ENCODE assay signal across 8 cellular contexts in genomic region chr2:120254178-120254577, GRCh38. TPM values are rescaled to one million over a fixed set of nuclear protein-coding genes. Genes with fewer than 3 reads are reported as not detected.
DNase-seq lines count a peak whose midpoint lies in the region; ATAC-seq and TF ChIP-seq lines count a peak whose summit lies in the region.
"Had no signal": no experiment of that assay in that cellular context is flagged by ENCODE, and none has a peak within 500 bp of the region (broad histone marks: within the 10 kb centered on the region; RNA-seq: fewer than 3 reads in every experiment).

No MANE protein-coding gene starts in this region.

- no peaks in the 10 kb centered on the region for H3K27me3 ChIP-seq in HCT116 (ENCODE audit: insufficient read depth, low read length)
- peaks cover 54% of the 10 kb centered on the region for H3K27me3 ChIP-seq in iPS-18a (ENCODE audit: control insufficient read depth, insufficient read depth, low read length)
- H3K27me3 ChIP-seq in smooth muscle cell (ENCODE audit: low read depth): no peaks in the 10 kb centered on the region

- H3K27ac Mint-ChIP-seq in activated CD4-positive, alpha-beta memory T cell treated with anti-CD3 and anti-CD28 coated beads, Interleukin-2, amount 10 ng/mL, durations not matched to agents 7 days and 5 days: no peak overlapping the region

- H3K27me3 Mint-ChIP-seq in activated CD4-positive, alpha-beta memory T cell treated with anti-CD3 and anti-CD28 coated beads, Interleukin-2, amount 10 ng/mL, durations not matched to agents 7 days and 5 days: peaks cover 6% of the 10 kb centered on the region

- H4K20me1 ChIP-seq in HCT116 (ENCODE audit: insufficient read depth) (no peaks in the 10 kb centered on the region), smooth muscle cell (ENCODE audit: low read depth) (peaks cover 44% of the 10 kb centered on the region)

- no TSS peak for BruUV-seq in HCT116 (replicated peaks; lab: Mats Ljungman, UMichigan)

- H3K9me3 ChIP-seq in HCT116 (ENCODE audit: control insufficient read depth in 1 of 2, insufficient read depth in 1 of 2, low read depth in 1 of 2, low read length in 2 of 2) (no peaks in the 10 kb centered on the region), iPS-18a (ENCODE audit: control insufficient read depth, low read depth, low read length) (no peaks in the 10 kb centered on the region), smooth muscle cell (replicated peaks; ENCODE audit: low read depth) (no peaks in the 10 kb centered on the region)

- H3K4me2 ChIP-seq in HCT116 (ENCODE audit: low read length) (peak overlapping the region; percentile 91), smooth muscle cell (peak overlapping the region; percentile 88)

- H3K4me1 ChIP-seq in HCT116 (ENCODE audit: control insufficient read depth in 1 of 2, insufficient read depth in 2 of 2, low read length in 2 of 2) (peaks cover 7 to 18% of the 10 kb centered on the region in 2 experiments; a peak in 3 of 4 replicates), iPS-18a (ENCODE audit: control insufficient read depth, low read depth, low read length) (peaks cover 12% of the 10 kb centered on the region), smooth muscle cell (ENCODE audit: low read depth) (peaks cover 16% of the 10 kb centered on the region)

- ATAC-seq in HCT116 (no peak), HG02970 (IDR thresholded peaks at IDR 0.05; ENCODE audit: low FRiP score, unreplicated experiment) (no peak)

- TF ChIP-seq POLR2A in HCT116 (IDR thresholded peaks at IDR 0.05; ENCODE audit: borderline replicate concordance, extremely low read depth, insufficient read depth, insufficient read length): no peak

- no peaks in the 10 kb centered on the region for H3F3A ChIP-seq in smooth muscle cell (ENCODE audit: low read depth)

- H3K9me3 Mint-ChIP-seq in activated CD4-positive, alpha-beta memory T cell treated with anti-CD3 and anti-CD28 coated beads, Interleukin-2, amount 10 ng/mL, durations not matched to agents 7 days and 5 days: peaks cover 8% of the 10 kb centered on the region

- RAD21 ChIA-PET in HCT116 (lab: Charles Lee; ENCODE audit: low non-redundant PET in 1 of 2, low total read pairs in 2 of 2, uncharacterized antibody in 2 of 2, unreplicated experiment in 2 of 2): no interaction called here

- no peaks in the 10 kb centered on the region for H3K9me2 ChIP-seq in HCT116 (ENCODE audit: insufficient read depth)

- H2AFZ ChIP-seq in HCT116 (ENCODE audit: low read depth, low read length, poor library complexity, severe bottlenecking) (no peak overlapping the region), smooth muscle cell (ENCODE audit: low read depth) (no peak overlapping the region)

- H3K9ac ChIP-seq in HCT116 (ENCODE audit: low read length) (peak overlapping the region; percentile 73), iPS-18a (ENCODE audit: low read length) (no peak overlapping the region), smooth muscle cell (ENCODE audit: low read depth) (peak overlapping the region; percentile 78)

- H3K4me3 Mint-ChIP-seq in activated CD4-positive, alpha-beta memory T cell treated with anti-CD3 and anti-CD28 coated beads, Interleukin-2, amount 10 ng/mL, durations not matched to agents 7 days and 5 days: peak overlapping the region; percentile 95

- TF ChIP-seq CTCF in HCT116 (IDR thresholded peaks at IDR 0.05 in 2 of 3, conservative IDR thresholded peaks at IDR 0.05 in 1 of 3; ENCODE audit: borderline replicate concordance in 1 of 3, insufficient read depth in 1 of 3, low read depth in 2 of 3, low read length in 2 of 3) (no peak), smooth muscle cell (IDR thresholded peaks at IDR 0.05; ENCODE audit: borderline replicate concordance, insufficient read depth, poor library complexity, severe bottlenecking) (no peak)

- H3K4me3 ChIP-seq in HCT116 (replicated peaks in 1 of 2; ENCODE audit: low read depth in 1 of 2, low read length in 2 of 2): peak overlapping the region; percentile 78 to 83
- peak overlapping the region; percentile 89 for H3K4me3 ChIP-seq in iPS-18a (ENCODE audit: low read length)
- peak overlapping the region; percentile 68 for H3K4me3 ChIP-seq in smooth muscle cell

- TF ChIP-seq RAD21 in HCT116 (IDR thresholded peaks at IDR 0.05; ENCODE audit: low read depth): no peak

- H3K36me3 Mint-ChIP-seq in activated CD4-positive, alpha-beta memory T cell treated with anti-CD3 and anti-CD28 coated beads, Interleukin-2, amount 10 ng/mL, durations not matched to agents 7 days and 5 days (ENCODE audit: low read depth): peaks cover 53% of the 10 kb centered on the region

- 36% methylated on average over 8 of the region's 8 CpGs for WGBS in smooth muscle cell (ENCODE audit: low lambda C conversion rate)

- DNase-seq in HCT116 (ENCODE audit: low read depth, low spot score): no peak
- no peak for DNase-seq in activated CD4-positive, alpha-beta memory T cell treated with anti-CD3 and anti-CD28 coated beads, Interleukin-2, amount 10 ng/mL, durations not matched to agents 7 days and 5 days
- no peak for DNase-seq in smooth muscle cell (lab: John Stamatoyannopoulos, UW; ENCODE audit: unreplicated experiment)
- DNase-seq in putamen (ENCODE audit: low spot score): no peak
- DNase-seq in NCI-H82 (lab: John Stamatoyannopoulos, UW): no peak
- DNase-seq: NCI-H187 had no signal

- H3K79me2 ChIP-seq in HCT116 (ENCODE audit: insufficient read depth, low read length): peaks cover 50% of the 10 kb centered on the region
- H3K79me2 ChIP-seq in smooth muscle cell (ENCODE audit: low read depth): peaks cover 50% of the 10 kb centered on the region

- no peaks in the 10 kb centered on the region for H3K36me3 ChIP-seq in HCT116 (ENCODE audit: control insufficient read depth in 1 of 2, insufficient read depth in 2 of 2, low read length in 2 of 2)
- H3K36me3 ChIP-seq in iPS-18a (ENCODE audit: control insufficient read depth, low read depth, low read length): no peaks in the 10 kb centered on the region
- H3K36me3 ChIP-seq in smooth muscle cell (ENCODE audit: low read depth): no peaks in the 10 kb centered on the region

- H3K27ac ChIP-seq in HCT116 (ENCODE audit: low read depth, low read length) (no peak overlapping the region), iPS-18a (ENCODE audit: low read length) (no peak overlapping the region), smooth muscle cell (ENCODE audit: low read depth) (peak overlapping the region; percentile 65)

- H3K4me1 Mint-ChIP-seq in activated CD4-positive, alpha-beta memory T cell treated with anti-CD3 and anti-CD28 coated beads, Interleukin-2, amount 10 ng/mL, durations not matched to agents 7 days and 5 days: peaks cover 68% of the 10 kb centered on the region

- intact Hi-C loops in HCT116 (cut with micrococcal nuclease): loop anchor here (5.0 kb wide), 1 partner anchor 58 kb away; no protein-coding TSS in a partner anchor

- POLR2A ChIA-PET in HCT116 (lab: Charles Lee): no interaction called here
- POLR2A ChIA-PET in activated CD4-positive, alpha-beta memory T cell treated with anti-CD3 and anti-CD28 coated beads, Interleukin-2, amount 10 ng/mL, durations not matched to agents 7 days and 5 days (lab: Charles Lee): interaction anchor here (0.9 to 3.9 kb wide), 3 partner anchors 8 to 59 kb away, joined by 3 to 45 read pairs (median 18); no protein-coding TSS in a partner anchor

- CTCF ChIA-PET in HCT116 (lab: Charles Lee): no interaction called here
- CTCF ChIA-PET in activated CD4-positive, alpha-beta memory T cell treated with anti-CD3 and anti-CD28 coated beads, Interleukin-2, amount 10 ng/mL, durations not matched to agents 7 days and 5 days (lab: Charles Lee): interaction anchor here (1.6 to 6.7 kb wide), 2 partner anchors 32 to 58 kb away, joined by 6 to 48 read pairs; no protein-coding TSS in a partner anchor

TF ChIP-seq in HCT116, 20 proteins besides CTCF, POLR2A, EP300 and RAD21 (continues in another document):
- TF ChIP-seq ZNF274 (IDR thresholded peaks at IDR 0.05; ENCODE audit: low read depth, low read length) (no peak), SIN3A (IDR thresholded peaks at IDR 0.05; ENCODE audit: low read depth) (no peak), TCF7L2 (IDR thresholded peaks at IDR 0.05; ENCODE audit: borderline replicate concordance, extremely low read depth, insufficient read depth, insufficient read length) (no peak), POLR2AphosphoS5 (IDR thresholded peaks at IDR 0.05; ENCODE audit: low read depth, low read length) (no peak), EGR1 (IDR thresholded peaks at IDR 0.05; ENCODE audit: low read depth) (no peak), ZBTB33 (IDR thresholded peaks at IDR 0.05; ENCODE audit: extremely low read depth, insufficient replicate concordance, low read length) (no peak), JUND (IDR thresholded peaks at IDR 0.05) (no peak), CBX3 (IDR thresholded peaks at IDR 0.05; ENCODE audit: low read depth) (no peak), ATF3 (IDR thresholded peaks at IDR 0.05) (no peak), CEBPB (IDR thresholded peaks at IDR 0.05; ENCODE audit: low read depth) (no peak)

RNA-seq across cellular contexts. Expression of gene RALB, which starts 1.5 kb away (rescaled TPM):
- total RNA-seq in HCT116 (2021; ENCODE audit: unreplicated experiment) (42.8 TPM), smooth muscle cell (72.1 and 73.4 TPM in 2 replicates)
- polyA plus RNA-seq in HCT116 (2012): 47.4 and 60.1 TPM in 2 replicates
- total RNA-seq in activated CD4-positive, alpha-beta memory T cell treated with anti-CD3 and anti-CD28 coated beads, Interleukin-2, amount 10 ng/mL, durations not matched to agents 7 days and 5 days: 10 to 100 TPM; 59.2 to 59.3 TPM
- polyA plus RNA-seq in smooth muscle cell: 69.9 and 71.3 TPM in 2 replicates

RNA-seq across cellular contexts. Expression of gene TMEM185B, which starts 31.0 kb away (rescaled TPM):
- total RNA-seq in HCT116 (2021; ENCODE audit: unreplicated experiment): 27.1 TPM
- 18.6 and 19.9 TPM in 2 replicates for polyA plus RNA-seq in HCT116 (2012)
- total RNA-seq in activated CD4-positive, alpha-beta memory T cell treated with anti-CD3 and anti-CD28 coated beads, Interleukin-2, amount 10 ng/mL, durations not matched to agents 7 days and 5 days: 10 to 100 TPM; 19.2 to 21.8 TPM
- total RNA-seq in smooth muscle cell: 18.7 and 27.8 TPM in 2 replicates
- polyA plus RNA-seq in smooth muscle cell: 18.2 and 18.7 TPM in 2 replicates
